9 cellular contexts compared by ENCODE assay signal in genomic region chr1:116496380-116496779, GRCh38.
DNase-seq lines count a peak whose midpoint lies in the region; ATAC-seq and TF ChIP-seq lines count a peak whose summit lies in the region.
"Had no signal": no experiment of that assay in that cellular context is flagged by ENCODE, and none has a peak within 500 bp of the region (broad histone marks: within the 10 kb centered on the region; RNA-seq: fewer than 3 reads in every experiment).

No MANE protein-coding gene starts in this region.

- peak overlapping the region; percentile 49 for H3K27ac ChIP-seq in suprapubic skin

- DNase-seq in T-helper 1 cell (no peak), iris pigment epithelial cell (ENCODE audit: low read depth) (peak; percentile 50), suprapubic skin (ENCODE audit: low spot score in 2 of 2) (peak in 1 of 2 donors; percentile 79), NCI-H2196 treated with DMSO at 0.1 percent for 48 hours (lab: John Stamatoyannopoulos, UW; ENCODE audit: unreplicated experiment) (no peak), GOT3 (lab: John Stamatoyannopoulos, UW) (no peak)
- DNase-seq: activated T-cell treated with anti-CD3 and anti-CD28 coated beads, Interleukin-2, amount 50 U/mL, for 48 hours had no signal

- peak overlapping the region; percentile 34 for H3K4me3 Mint-ChIP-seq in T-helper 1 cell treated with Interleukin-12 subunit alpha and Interleukin-12 subunit beta and Interleukin-4 antibody, amounts not matched to agents 30 μg/mL and 1 μg/mL, for 36 hours
- H3K4me3 Mint-ChIP-seq in activated T-helper 17 cell treated with anti-CD3 and anti-CD28 coated beads, Interleukin-2, amount 50 U/mL, for 72 hours: no peak overlapping the region

- H3K4me3 ChIP-seq in suprapubic skin: no peak overlapping the region

- no peak for TF ChIP-seq EP300 in suprapubic skin (IDR thresholded peaks at IDR 0.05)

- peak overlapping the region; percentile 76 for H3K27ac Mint-ChIP-seq in T-helper 1 cell treated with Interleukin-12 subunit alpha and Interleukin-12 subunit beta and Interleukin-4 antibody, amounts not matched to agents 30 μg/mL and 1 μg/mL, for 36 hours
- H3K27ac Mint-ChIP-seq in activated T-helper 17 cell treated with anti-CD3 and anti-CD28 coated beads, Interleukin-2, amount 50 U/mL, for 72 hours: peak overlapping the region; percentile 17

- peaks cover 20% of the 10 kb centered on the region for H3K36me3 Mint-ChIP-seq in T-helper 1 cell treated with Interleukin-12 subunit alpha and Interleukin-12 subunit beta and Interleukin-4 antibody, amounts not matched to agents 30 μg/mL and 1 μg/mL, for 36 hours (ENCODE audit: low read depth)
- H3K36me3 Mint-ChIP-seq in activated T-helper 17 cell treated with anti-CD3 and anti-CD28 coated beads, Interleukin-2, amount 50 U/mL, for 72 hours (ENCODE audit: low read depth): no peaks in the 10 kb centered on the region

- no peaks in the 10 kb centered on the region for H3K27me3 ChIP-seq in suprapubic skin

- H3K9me3 ChIP-seq in suprapubic skin: no peaks in the 10 kb centered on the region

- peaks cover 35% of the 10 kb centered on the region for H3K4me1 Mint-ChIP-seq in T-helper 1 cell treated with Interleukin-12 subunit alpha and Interleukin-12 subunit beta and Interleukin-4 antibody, amounts not matched to agents 30 μg/mL and 1 μg/mL, for 36 hours (ENCODE audit: low read depth)
- H3K4me1 Mint-ChIP-seq in activated T-helper 17 cell treated with anti-CD3 and anti-CD28 coated beads, Interleukin-2, amount 50 U/mL, for 72 hours: peaks cover 5% of the 10 kb centered on the region

- H3K36me3 ChIP-seq in suprapubic skin: no peaks in the 10 kb centered on the region

- TF ChIP-seq POLR2A in suprapubic skin (IDR thresholded peaks at IDR 0.05): no peak

- no peak for ATAC-seq in activated T-helper 17 cell treated with anti-CD3 and anti-CD28 coated beads, Interleukin-2, amount 50 U/mL, for 72 hours (replicated peaks)
- no peak for ATAC-seq in HG03565 (IDR thresholded peaks at IDR 0.05; ENCODE audit: unreplicated experiment)

- H3K9me3 Mint-ChIP-seq in T-helper 1 cell treated with Interleukin-12 subunit alpha and Interleukin-12 subunit beta and Interleukin-4 antibody, amounts not matched to agents 30 μg/mL and 1 μg/mL, for 36 hours: no peaks in the 10 kb centered on the region
- H3K9me3 Mint-ChIP-seq in activated T-helper 17 cell treated with anti-CD3 and anti-CD28 coated beads, Interleukin-2, amount 50 U/mL, for 72 hours: no peaks in the 10 kb centered on the region

- no peaks in the 10 kb centered on the region for H3K27me3 Mint-ChIP-seq in T-helper 1 cell treated with Interleukin-12 subunit alpha and Interleukin-12 subunit beta and Interleukin-4 antibody, amounts not matched to agents 30 μg/mL and 1 μg/mL, for 36 hours (ENCODE audit: low read depth)
- H3K27me3 Mint-ChIP-seq in activated T-helper 17 cell treated with anti-CD3 and anti-CD28 coated beads, Interleukin-2, amount 50 U/mL, for 72 hours: no peaks in the 10 kb centered on the region

- WGBS in suprapubic skin: 62% methylated on average over 3 of the region's 3 CpGs

- H3K4me1 ChIP-seq in suprapubic skin: peaks cover 50% of the 10 kb centered on the region

- TF ChIP-seq CTCF in suprapubic skin (IDR thresholded peaks at IDR 0.05): no peak
